In genomic region chr2:23128684-23129292, GRCh38 we compare ENCODE assay signal across 11 cellular contexts.
"Had no signal": no experiment of that assay in that cellular context is flagged by ENCODE, and none has a peak within 500 bp of the region (broad histone marks: within the 10 kb centered on the region; RNA-seq: fewer than 3 reads in every experiment).

No MANE protein-coding gene starts in this region.

- H2AFZ ChIP-seq: GM23248, GM23338 had no signal

- H3K4me3 ChIP-seq: GM23248, GM23338, HAP-1 had no signal

- FAIRE-seq: H1, H54 had no signal

- ATAC-seq: GM23338, HCT116 had no signal

- H3K4me2 ChIP-seq: GM23338 had no signal

- H3K27ac Mint-ChIP-seq: GM23338, H9, HFFc6 had no signal

- H3K9me3 ChIP-seq: HAP-1 had no signal

- H3K36me3 ChIP-seq: HAP-1 had no signal

- H3K27ac ChIP-seq: GM23248 had no signal

- H3K4me3 Mint-ChIP-seq: GM23338, H9, HFFc6 had no signal

- DNase-seq: GM23248, GOT3, H7, H9, HCEC 1CT, HFFc6 had no signal

- H3K9ac ChIP-seq: GM23248 had no signal

- H3K4me1 ChIP-seq: HAP-1 had no signal
